1 cellular context compared by ENCODE assay signal in the genomic region with DNA sequence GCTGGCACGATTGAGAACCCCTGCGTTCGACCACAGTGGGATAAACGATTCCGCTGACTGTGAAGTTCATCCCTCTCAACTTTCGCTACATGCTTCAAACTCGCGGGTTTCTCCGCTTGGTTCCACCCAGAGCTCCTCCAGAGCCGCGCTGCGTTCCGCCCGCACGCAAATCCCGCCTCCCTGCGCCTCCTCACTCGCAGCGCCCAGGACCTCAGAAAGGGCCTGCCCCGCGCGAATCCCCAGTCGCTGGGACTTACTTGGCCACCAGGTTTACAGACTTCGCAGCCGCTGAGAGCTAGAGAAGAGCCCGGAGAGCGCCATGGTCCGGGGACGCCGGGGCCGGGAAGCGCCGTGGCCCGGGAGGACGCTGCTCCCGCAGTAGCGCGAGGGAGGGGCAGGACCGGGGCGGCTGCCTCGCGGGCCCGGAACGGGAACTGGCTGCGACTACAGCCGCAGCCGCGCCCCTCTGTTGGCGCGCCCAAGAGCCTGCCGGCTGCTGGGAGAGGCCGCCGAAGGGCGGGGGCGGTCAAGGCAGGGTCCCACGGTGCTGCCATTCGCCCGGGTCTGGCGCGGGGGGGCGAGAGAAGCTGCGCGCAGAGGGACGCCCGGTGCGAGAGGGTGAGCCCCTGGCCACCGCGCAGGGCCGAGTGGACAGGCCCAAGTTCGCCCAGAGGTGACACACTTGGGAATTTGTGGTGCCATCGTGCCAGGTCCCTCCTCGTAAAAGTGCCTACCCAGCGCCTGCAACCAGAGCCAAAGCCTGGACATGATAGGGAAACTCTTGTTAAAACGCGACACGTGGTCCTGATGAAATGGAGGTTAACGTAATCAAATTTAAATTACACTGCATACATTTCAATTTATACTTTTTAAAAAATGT.
TF ChIP-seq lines count a peak whose summit lies in the region.

A gene with protein sequence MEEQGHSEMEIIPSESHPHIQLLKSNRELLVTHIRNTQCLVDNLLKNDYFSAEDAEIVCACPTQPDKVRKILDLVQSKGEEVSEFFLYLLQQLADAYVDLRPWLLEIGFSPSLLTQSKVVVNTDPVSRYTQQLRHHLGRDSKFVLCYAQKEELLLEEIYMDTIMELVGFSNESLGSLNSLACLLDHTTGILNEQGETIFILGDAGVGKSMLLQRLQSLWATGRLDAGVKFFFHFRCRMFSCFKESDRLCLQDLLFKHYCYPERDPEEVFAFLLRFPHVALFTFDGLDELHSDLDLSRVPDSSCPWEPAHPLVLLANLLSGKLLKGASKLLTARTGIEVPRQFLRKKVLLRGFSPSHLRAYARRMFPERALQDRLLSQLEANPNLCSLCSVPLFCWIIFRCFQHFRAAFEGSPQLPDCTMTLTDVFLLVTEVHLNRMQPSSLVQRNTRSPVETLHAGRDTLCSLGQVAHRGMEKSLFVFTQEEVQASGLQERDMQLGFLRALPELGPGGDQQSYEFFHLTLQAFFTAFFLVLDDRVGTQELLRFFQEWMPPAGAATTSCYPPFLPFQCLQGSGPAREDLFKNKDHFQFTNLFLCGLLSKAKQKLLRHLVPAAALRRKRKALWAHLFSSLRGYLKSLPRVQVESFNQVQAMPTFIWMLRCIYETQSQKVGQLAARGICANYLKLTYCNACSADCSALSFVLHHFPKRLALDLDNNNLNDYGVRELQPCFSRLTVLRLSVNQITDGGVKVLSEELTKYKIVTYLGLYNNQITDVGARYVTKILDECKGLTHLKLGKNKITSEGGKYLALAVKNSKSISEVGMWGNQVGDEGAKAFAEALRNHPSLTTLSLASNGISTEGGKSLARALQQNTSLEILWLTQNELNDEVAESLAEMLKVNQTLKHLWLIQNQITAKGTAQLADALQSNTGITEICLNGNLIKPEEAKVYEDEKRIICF (minus strand): TSS at position 436 of the 880 bp plus-strand sequence. CDS start 21,863 bp downstream, outside the sequence.

TF ChIP-seq in HepG2, 621 proteins besides CTCF, POLR2A, EP300 and RAD21 (continued from another document and continues in another):
- TF ChIP-seq RCOR2 (CRISPR knock-in tag; IDR thresholded peaks at IDR 0.05): no peak
- TF ChIP-seq, protein P1, sequence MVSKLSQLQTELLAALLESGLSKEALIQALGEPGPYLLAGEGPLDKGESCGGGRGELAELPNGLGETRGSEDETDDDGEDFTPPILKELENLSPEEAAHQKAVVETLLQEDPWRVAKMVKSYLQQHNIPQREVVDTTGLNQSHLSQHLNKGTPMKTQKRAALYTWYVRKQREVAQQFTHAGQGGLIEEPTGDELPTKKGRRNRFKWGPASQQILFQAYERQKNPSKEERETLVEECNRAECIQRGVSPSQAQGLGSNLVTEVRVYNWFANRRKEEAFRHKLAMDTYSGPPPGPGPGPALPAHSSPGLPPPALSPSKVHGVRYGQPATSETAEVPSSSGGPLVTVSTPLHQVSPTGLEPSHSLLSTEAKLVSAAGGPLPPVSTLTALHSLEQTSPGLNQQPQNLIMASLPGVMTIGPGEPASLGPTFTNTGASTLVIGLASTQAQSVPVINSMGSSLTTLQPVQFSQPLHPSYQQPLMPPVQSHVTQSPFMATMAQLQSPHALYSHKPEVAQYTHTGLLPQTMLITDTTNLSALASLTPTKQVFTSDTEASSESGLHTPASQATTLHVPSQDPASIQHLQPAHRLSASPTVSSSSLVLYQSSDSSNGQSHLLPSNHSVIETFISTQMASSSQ (IDR thresholded peaks at IDR 0.05; ENCODE audit: low read depth): no peak
- TF ChIP-seq, protein P1 (CRISPR knock-in tag; IDR thresholded peaks at IDR 0.05; ENCODE audit: borderline replicate concordance): peak; percentile 50; the same call in 1 of the 2 replicates
- TF ChIP-seq ZNF510 (CRISPR knock-in tag; IDR thresholded peaks at IDR 0.05; ENCODE audit: low read depth): peak; percentile 71
- no peak for TF ChIP-seq ZNF562 (CRISPR knock-in tag; IDR thresholded peaks at IDR 0.05; ENCODE audit: borderline replicate concordance)
- TF ChIP-seq ZNF83 (CRISPR knock-in tag; IDR thresholded peaks at IDR 0.05; ENCODE audit: borderline replicate concordance): no peak
- no peak for TF ChIP-seq SNAPC2 (CRISPR knock-in tag; IDR thresholded peaks at IDR 0.05)
- TF ChIP-seq ZNF652 (CRISPR knock-in tag; IDR thresholded peaks at IDR 0.05; ENCODE audit: borderline replicate concordance, low read depth): no peak
- TF ChIP-seq, protein P2, sequence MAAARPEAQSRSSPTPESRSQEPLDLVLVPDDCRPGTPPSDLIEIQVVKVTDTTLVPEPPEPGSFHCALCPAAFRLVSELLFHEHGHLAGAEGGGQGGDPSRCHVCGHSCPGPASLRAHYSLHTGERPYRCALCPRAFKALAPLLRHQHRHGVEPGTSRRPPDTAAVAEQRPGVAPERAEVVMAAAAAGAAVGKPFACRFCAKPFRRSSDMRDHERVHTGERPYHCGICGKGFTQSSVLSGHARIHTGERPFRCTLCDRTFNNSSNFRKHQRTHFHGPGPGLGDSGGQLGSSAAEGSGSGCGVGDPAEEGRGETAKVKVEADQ (CRISPR knock-in tag; IDR thresholded peaks at IDR 0.05; ENCODE audit: borderline replicate concordance): peak; percentile 74; the same call in 1 of the 2 replicates
- 0 out of 2 replicates have a peak, but pooled peaks have one; percentile 55 for TF ChIP-seq KDM3A (CRISPR knock-in tag; IDR thresholded peaks at IDR 0.05; ENCODE audit: low read depth)
- no peak for TF ChIP-seq SOX6 (IDR thresholded peaks at IDR 0.05)
- TF ChIP-seq SOX6 (CRISPR knock-in tag; IDR thresholded peaks at IDR 0.05): 0 out of 2 replicates have a peak, but pooled peaks have one; percentile 6
- TF ChIP-seq SYNCRIP (IDR thresholded peaks at IDR 0.05; ENCODE audit: insufficient read depth, low read depth, low read length): no peak
- no peak for TF ChIP-seq MEF2D (CRISPR knock-in tag; IDR thresholded peaks at IDR 0.05)
- TF ChIP-seq, protein P3, sequence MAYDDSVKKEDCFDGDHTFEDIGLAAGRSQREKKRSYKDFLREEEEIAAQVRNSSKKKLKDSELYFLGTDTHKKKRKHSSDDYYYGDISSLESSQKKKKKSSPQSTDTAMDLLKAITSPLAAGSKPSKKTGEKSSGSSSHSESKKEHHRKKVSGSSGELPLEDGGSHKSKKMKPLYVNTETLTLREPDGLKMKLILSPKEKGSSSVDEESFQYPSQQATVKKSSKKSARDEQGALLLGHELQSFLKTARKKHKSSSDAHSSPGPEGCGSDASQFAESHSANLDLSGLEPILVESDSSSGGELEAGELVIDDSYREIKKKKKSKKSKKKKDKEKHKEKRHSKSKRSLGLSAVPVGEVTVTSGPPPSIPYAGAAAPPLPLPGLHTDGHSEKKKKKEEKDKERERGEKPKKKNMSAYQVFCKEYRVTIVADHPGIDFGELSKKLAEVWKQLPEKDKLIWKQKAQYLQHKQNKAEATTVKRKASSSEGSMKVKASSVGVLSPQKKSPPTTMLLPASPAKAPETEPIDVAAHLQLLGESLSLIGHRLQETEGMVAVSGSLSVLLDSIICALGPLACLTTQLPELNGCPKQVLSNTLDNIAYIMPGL (CRISPR knock-in tag; IDR thresholded peaks at IDR 0.05; ENCODE audit: borderline replicate concordance in 1 of 2, low read depth in 1 of 2): peak; percentile 82 to 85
- TF ChIP-seq ZNF20 (CRISPR knock-in tag; IDR thresholded peaks at IDR 0.05): no peak
- TF ChIP-seq TCF7 (IDR thresholded peaks at IDR 0.05; ENCODE audit: low read depth): no peak
- TF ChIP-seq KDM1A (CRISPR knock-in tag; IDR thresholded peaks at IDR 0.05): no peak
- TF ChIP-seq, protein P4, sequence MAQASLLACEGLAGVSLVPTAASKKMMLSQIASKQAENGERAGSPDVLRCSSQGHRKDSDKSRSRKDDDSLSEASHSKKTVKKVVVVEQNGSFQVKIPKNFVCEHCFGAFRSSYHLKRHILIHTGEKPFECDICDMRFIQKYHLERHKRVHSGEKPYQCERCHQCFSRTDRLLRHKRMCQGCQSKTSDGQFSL (CRISPR knock-in tag; IDR thresholded peaks at IDR 0.05): peak; percentile 59; the same call in 1 of the 2 replicates
- TF ChIP-seq, protein P5, sequence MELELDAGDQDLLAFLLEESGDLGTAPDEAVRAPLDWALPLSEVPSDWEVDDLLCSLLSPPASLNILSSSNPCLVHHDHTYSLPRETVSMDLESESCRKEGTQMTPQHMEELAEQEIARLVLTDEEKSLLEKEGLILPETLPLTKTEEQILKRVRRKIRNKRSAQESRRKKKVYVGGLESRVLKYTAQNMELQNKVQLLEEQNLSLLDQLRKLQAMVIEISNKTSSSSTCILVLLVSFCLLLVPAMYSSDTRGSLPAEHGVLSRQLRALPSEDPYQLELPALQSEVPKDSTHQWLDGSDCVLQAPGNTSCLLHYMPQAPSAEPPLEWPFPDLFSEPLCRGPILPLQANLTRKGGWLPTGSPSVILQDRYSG (CRISPR knock-in tag; IDR thresholded peaks at IDR 0.05): 0 out of 2 replicates have a peak, but pooled peaks have one; percentile 31
- TF ChIP-seq, protein P6, sequence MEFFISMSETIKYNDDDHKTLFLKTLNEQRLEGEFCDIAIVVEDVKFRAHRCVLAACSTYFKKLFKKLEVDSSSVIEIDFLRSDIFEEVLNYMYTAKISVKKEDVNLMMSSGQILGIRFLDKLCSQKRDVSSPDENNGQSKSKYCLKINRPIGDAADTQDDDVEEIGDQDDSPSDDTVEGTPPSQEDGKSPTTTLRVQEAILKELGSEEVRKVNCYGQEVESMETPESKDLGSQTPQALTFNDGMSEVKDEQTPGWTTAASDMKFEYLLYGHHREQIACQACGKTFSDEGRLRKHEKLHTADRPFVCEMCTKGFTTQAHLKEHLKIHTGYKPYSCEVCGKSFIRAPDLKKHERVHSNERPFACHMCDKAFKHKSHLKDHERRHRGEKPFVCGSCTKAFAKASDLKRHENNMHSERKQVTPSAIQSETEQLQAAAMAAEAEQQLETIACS (CRISPR knock-in tag; IDR thresholded peaks at IDR 0.05): 0 out of 2 replicates have a peak, but pooled peaks have one; percentile 18
- TF ChIP-seq ZNF251 (CRISPR knock-in tag; IDR thresholded peaks at IDR 0.05): no peak
- TF ChIP-seq ATF7-NPFF (CRISPR knock-in tag; IDR thresholded peaks at IDR 0.05; ENCODE audit: low read depth): peak; percentile 67; the same call in 1 of the 2 replicates
- TF ChIP-seq LCORL (IDR thresholded peaks at IDR 0.05): no peak
- TF ChIP-seq LCORL (CRISPR knock-in tag; IDR thresholded peaks at IDR 0.05): no peak
- no peak; the same call in 1 of the 2 replicates for TF ChIP-seq ZNF143 (CRISPR knock-in tag; IDR thresholded peaks at IDR 0.05)
- TF ChIP-seq ELF1 (CRISPR knock-in tag; IDR thresholded peaks at IDR 0.05): no peak; the same call in 1 of the 2 replicates
- TF ChIP-seq IKZF4 (CRISPR knock-in tag; IDR thresholded peaks at IDR 0.05; ENCODE audit: borderline replicate concordance, low read depth, not compliant biosample characterization): no peak
- TF ChIP-seq, protein P7, sequence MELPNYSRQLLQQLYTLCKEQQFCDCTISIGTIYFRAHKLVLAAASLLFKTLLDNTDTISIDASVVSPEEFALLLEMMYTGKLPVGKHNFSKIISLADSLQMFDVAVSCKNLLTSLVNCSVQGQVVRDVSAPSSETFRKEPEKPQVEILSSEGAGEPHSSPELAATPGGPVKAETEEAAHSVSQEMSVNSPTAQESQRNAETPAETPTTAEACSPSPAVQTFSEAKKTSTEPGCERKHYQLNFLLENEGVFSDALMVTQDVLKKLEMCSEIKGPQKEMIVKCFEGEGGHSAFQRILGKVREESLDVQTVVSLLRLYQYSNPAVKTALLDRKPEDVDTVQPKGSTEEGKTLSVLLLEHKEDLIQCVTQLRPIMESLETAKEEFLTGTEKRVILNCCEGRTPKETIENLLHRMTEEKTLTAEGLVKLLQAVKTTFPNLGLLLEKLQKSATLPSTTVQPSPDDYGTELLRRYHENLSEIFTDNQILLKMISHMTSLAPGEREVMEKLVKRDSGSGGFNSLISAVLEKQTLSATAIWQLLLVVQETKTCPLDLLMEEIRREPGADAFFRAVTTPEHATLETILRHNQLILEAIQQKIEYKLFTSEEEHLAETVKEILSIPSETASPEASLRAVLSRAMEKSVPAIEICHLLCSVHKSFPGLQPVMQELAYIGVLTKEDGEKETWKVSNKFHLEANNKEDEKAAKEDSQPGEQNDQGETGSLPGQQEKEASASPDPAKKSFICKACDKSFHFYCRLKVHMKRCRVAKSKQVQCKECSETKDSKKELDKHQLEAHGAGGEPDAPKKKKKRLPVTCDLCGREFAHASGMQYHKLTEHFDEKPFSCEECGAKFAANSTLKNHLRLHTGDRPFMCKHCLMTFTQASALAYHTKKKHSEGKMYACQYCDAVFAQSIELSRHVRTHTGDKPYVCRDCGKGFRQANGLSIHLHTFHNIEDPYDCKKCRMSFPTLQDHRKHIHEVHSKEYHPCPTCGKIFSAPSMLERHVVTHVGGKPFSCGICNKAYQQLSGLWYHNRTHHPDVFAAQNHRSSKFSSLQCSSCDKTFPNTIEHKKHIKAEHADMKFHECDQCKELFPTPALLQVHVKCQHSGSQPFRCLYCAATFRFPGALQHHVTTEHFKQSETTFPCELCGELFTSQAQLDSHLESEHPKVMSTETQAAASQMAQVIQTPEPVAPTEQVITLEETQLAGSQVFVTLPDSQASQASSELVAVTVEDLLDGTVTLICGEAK (IDR thresholded peaks at IDR 0.05): no peak
- TF ChIP-seq, protein P7 (CRISPR knock-in tag; IDR thresholded peaks at IDR 0.05): peak; percentile 65
